In genomic region chr2:136932700-136933099, GRCh38 we compare ENCODE assay signal across 11 cellular contexts.
DNase-seq lines count a peak whose midpoint lies in the region; ATAC-seq and TF ChIP-seq lines count a peak whose summit lies in the region.
"Had no signal": no experiment of that assay in that cellular context is flagged by ENCODE, and none has a peak within 500 bp of the region (broad histone marks: within the 10 kb centered on the region; RNA-seq: fewer than 3 reads in every experiment).

No MANE protein-coding gene starts in this region.

- H3K9me3 Mint-ChIP-seq in progenitor cell of endocrine pancreas (ENCODE audit: low read depth) = peaks cover 3% of the 10 kb centered on the region
- H3K9me3 Mint-ChIP-seq in activated naive CD8-positive, alpha-beta T cell treated with anti-CD3 and anti-CD28 coated beads for 36 hours = no peaks in the 10 kb centered on the region

- H3K9ac ChIP-seq in MM.1S (ENCODE audit: low read length) = no peak overlapping the region

- no peaks in the 10 kb centered on the region for H4K20me1 ChIP-seq in MM.1S (ENCODE audit: insufficient read depth, low read length)

- H3K27ac Mint-ChIP-seq in progenitor cell of endocrine pancreas = no peak overlapping the region
- no peak overlapping the region for H3K27ac Mint-ChIP-seq in activated naive CD8-positive, alpha-beta T cell treated with anti-CD3 and anti-CD28 coated beads for 36 hours

- H3K9me2 ChIP-seq in MM.1S (replicated peaks; ENCODE audit: insufficient read depth, low read length) = no peaks in the 10 kb centered on the region

- no peaks in the 10 kb centered on the region for H3K27me3 Mint-ChIP-seq in progenitor cell of endocrine pancreas
- H3K27me3 Mint-ChIP-seq in activated naive CD8-positive, alpha-beta T cell treated with anti-CD3 and anti-CD28 coated beads for 36 hours = peaks cover 3% of the 10 kb centered on the region

- no peak for ATAC-seq in GM21786 (IDR thresholded peaks at IDR 0.05; ENCODE audit: unreplicated experiment)

- H3K4me1 ChIP-seq in MM.1S (ENCODE audit: low read length) = no peaks in the 10 kb centered on the region

- no peaks in the 10 kb centered on the region for H3F3A ChIP-seq in MM.1S (ENCODE audit: insufficient read depth, low read length)

- H3K4me3 Mint-ChIP-seq in progenitor cell of endocrine pancreas (ENCODE audit: low read depth) = no peak overlapping the region
- H3K4me3 Mint-ChIP-seq in activated naive CD8-positive, alpha-beta T cell treated with anti-CD3 and anti-CD28 coated beads for 36 hours = no peak overlapping the region

- no peaks in the 10 kb centered on the region for H3K79me2 ChIP-seq in MM.1S (ENCODE audit: low read length)

- TF ChIP-seq CTCF in MM.1S (IDR thresholded peaks at IDR 0.05; ENCODE audit: low read length) (peak; percentile 23), progenitor cell of endocrine pancreas (IDR thresholded peaks at IDR 0.05; ENCODE audit: unreplicated experiment) (peak; percentile 73)

- H2AFZ ChIP-seq in MM.1S (ENCODE audit: low read length) = no peak overlapping the region

- no peak overlapping the region for H3K4me3 ChIP-seq in MM.1S (ENCODE audit: low read length)
- H3K4me3 ChIP-seq: skin epidermis had no signal

- no peak overlapping the region for H3K27ac ChIP-seq in MM.1S (ENCODE audit: low read length)
- H3K27ac ChIP-seq: skin epidermis had no signal

- no peak overlapping the region for H3K4me2 ChIP-seq in MM.1S (ENCODE audit: low read depth, low read length)

- H3K36me3 ChIP-seq in MM.1S (replicated peaks; ENCODE audit: insufficient read depth, low read length) = no peaks in the 10 kb centered on the region

- H3K36me3 Mint-ChIP-seq in progenitor cell of endocrine pancreas (ENCODE audit: insufficient read depth) = no peaks in the 10 kb centered on the region
- H3K36me3 Mint-ChIP-seq in activated naive CD8-positive, alpha-beta T cell treated with anti-CD3 and anti-CD28 coated beads for 36 hours = no peaks in the 10 kb centered on the region

- H3K9me3 ChIP-seq in MM.1S (replicated peaks; ENCODE audit: insufficient read depth, low read length) = no peaks in the 10 kb centered on the region

- DNase-seq in NCI-H1417 (lab: John Stamatoyannopoulos, UW) (peak in 2 of 3 experiments; percentile 8 to 40), NCI-H1417 treated with DMSO at 0.1 percent for 48 hours (lab: John Stamatoyannopoulos, UW) (no peak), MM.1S (no peak), astrocyte of the hippocampus (ENCODE audit: low read depth, low spot score) (peak; percentile 50), progenitor cell of endocrine pancreas (ENCODE audit: low spot score, unreplicated experiment) (peak; percentile 17)
- DNase-seq in activated T-cell treated with anti-CD3 and anti-CD28 coated beads, Interleukin-2, amount 50 U/mL, for 48 hours = no peak
- DNase-seq in activated naive CD8-positive, alpha-beta T cell treated with anti-CD3 and anti-CD28 coated beads for 36 hours = no peak
- DNase-seq: central memory CD4-positive, alpha-beta T cell; IMR-90 had no signal

- H3K27me3 ChIP-seq in MM.1S (replicated peaks; ENCODE audit: insufficient read depth, low read length) = no peaks in the 10 kb centered on the region

- no peaks in the 10 kb centered on the region for H3K4me1 Mint-ChIP-seq in progenitor cell of endocrine pancreas (ENCODE audit: low read depth)
- H3K4me1 Mint-ChIP-seq in activated naive CD8-positive, alpha-beta T cell treated with anti-CD3 and anti-CD28 coated beads for 36 hours = no peaks in the 10 kb centered on the region

Comparison
In these comparisons a context has a peak if more than half of its experiments do, and no peak if none do; other contexts are left out.
1. DNase-seq: peak in NCI-H1417 (2 of 3), astrocyte of the hippocampus (single experiment) and progenitor cell of endocrine pancreas (single experiment); none in NCI-H1417 treated with DMSO at 0.1 percent for 48 hours (single experiment), MM.1S (single experiment), activated T-cell treated with anti-CD3 and anti-CD28 coated beads, Interleukin-2, amount 50 U/mL, for 48 hours (0 of 2) and activated naive CD8-positive, alpha-beta T cell treated with anti-CD3 and anti-CD28 coated beads for 36 hours (single experiment).